ENCODE assay signal across 8 cellular contexts in the genomic region with DNA sequence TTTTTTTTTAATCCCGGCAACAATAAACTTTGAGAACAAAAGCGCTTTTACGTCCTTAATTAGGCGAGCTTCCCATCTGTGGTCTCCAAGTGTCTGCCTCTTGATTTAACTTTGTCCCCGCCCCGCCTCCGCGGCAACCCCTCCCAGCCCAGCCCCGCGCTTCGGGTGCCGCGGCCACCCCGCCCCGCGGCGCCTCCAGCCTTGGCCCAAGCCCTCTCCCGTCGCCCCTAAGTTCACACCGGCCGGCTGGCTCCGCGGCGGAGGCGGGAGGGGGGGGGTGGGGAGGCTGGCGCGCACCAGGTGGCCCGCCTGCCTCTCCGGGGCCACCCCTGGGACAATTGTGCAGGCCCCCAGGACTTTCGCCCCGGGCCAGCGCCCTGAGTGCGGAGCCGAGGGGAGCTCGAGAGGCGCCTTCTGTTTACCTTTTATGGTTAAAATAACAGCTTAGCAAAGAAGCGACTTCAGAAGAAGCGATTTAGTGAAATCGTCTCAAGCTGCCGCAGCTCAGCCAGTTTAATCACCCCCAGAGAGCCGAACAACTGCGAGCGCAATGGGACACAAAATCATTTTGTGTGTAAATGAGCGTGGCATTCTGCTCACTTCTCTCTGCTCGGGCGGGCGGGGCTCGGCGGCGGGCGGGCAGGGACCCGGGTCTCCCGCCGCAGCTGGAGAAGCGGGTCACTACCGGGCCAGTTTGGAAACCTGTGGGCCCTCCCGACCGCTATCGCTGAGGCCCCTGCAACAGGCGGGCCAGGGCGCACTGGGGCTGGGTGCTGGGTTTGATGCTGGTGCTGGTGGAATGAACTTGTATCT. TPM values are rescaled to one million over a fixed set of nuclear protein-coding genes. Genes with fewer than 3 reads are reported as not detected.
DNase-seq lines count a peak whose midpoint lies in the region; ATAC-seq, FAIRE-seq and TF ChIP-seq lines count a peak whose summit lies in the region.

No MANE protein-coding gene starts in this region.

- H3K9me3 Mint-ChIP-seq in astrocyte (ENCODE audit: unreplicated experiment): no peaks in the 10 kb centered on the region

- no peak for FAIRE-seq in astrocyte (lab: Jason Lieb, UNC)

- H3K36me3 ChIP-seq in BLaER1 (peaks cover 33% of the 10 kb centered on the region), Loucy (ENCODE audit: insufficient read depth, low read length) (no peaks in the 10 kb centered on the region), astrocyte (ENCODE audit: insufficient read depth, low read length) (peaks cover 17% of the 10 kb centered on the region), iPS DF 6.9 (ENCODE audit: control insufficient read depth, insufficient read depth, low read length) (peaks cover 13% of the 10 kb centered on the region; the same call in 1 of the 2 replicates), gastrocnemius medialis (no peaks in the 10 kb centered on the region)

- H3K9me3 ChIP-seq in BLaER1 (no peaks in the 10 kb centered on the region), Loucy (ENCODE audit: insufficient read depth, low read depth, low read length) (no peaks in the 10 kb centered on the region), astrocyte (ENCODE audit: insufficient read depth, low read depth, low read length) (no peaks in the 10 kb centered on the region), iPS DF 6.9 (ENCODE audit: control insufficient read depth, insufficient read depth, low read length) (no peaks in the 10 kb centered on the region), gastrocnemius medialis (no peaks in the 10 kb centered on the region)

- peak overlapping the region; percentile 96 for H3K9ac ChIP-seq in BLaER1
- H3K9ac ChIP-seq in Loucy (ENCODE audit: low read depth, low read length, poor library complexity, severe bottlenecking): no peak overlapping the region
- peak overlapping the region; percentile 78 for H3K9ac ChIP-seq in astrocyte (ENCODE audit: low read length)

- no peak for TF ChIP-seq CTCF in Loucy (conservative IDR thresholded peaks at IDR 0.05; ENCODE audit: low read length)
- TF ChIP-seq CTCF in astrocyte (IDR thresholded peaks at IDR 0.05; ENCODE audit: insufficient read depth, low read depth, low read length): no peak
- TF ChIP-seq CTCF in gastrocnemius medialis (IDR thresholded peaks at IDR 0.05 in 4 of 5, conservative IDR thresholded peaks at IDR 0.05 in 1 of 5): no peak

- H3K4me3 ChIP-seq in BLaER1 (peak overlapping the region; percentile 88), Loucy (ENCODE audit: low read length, poor library complexity, severe bottlenecking) (peak overlapping the region; percentile 70), astrocyte (ENCODE audit: insufficient read depth, low read depth, low read length) (peak overlapping the region; percentile 79), iPS DF 6.9 (ENCODE audit: low read length) (peak overlapping the region; percentile 97; the same call in 1 of the 2 replicates), gastrocnemius medialis (peak overlapping the region; percentile 67 to 81 (median 72))

- peaks cover 17% of the 10 kb centered on the region for H3K4me1 Mint-ChIP-seq in astrocyte (ENCODE audit: low read depth, unreplicated experiment)

- TF ChIP-seq POLR2A in gastrocnemius medialis (IDR thresholded peaks at IDR 0.05): no peak

- H2AFZ ChIP-seq in Loucy (ENCODE audit: low read length) (no peak overlapping the region), astrocyte (ENCODE audit: low read depth, low read length) (peak overlapping the region; percentile 70)

- H3K79me2 ChIP-seq in Loucy (ENCODE audit: insufficient read depth, low read length): peaks cover 8% of the 10 kb centered on the region
- peaks cover 53% of the 10 kb centered on the region for H3K79me2 ChIP-seq in astrocyte (ENCODE audit: insufficient read depth, low read length)

- H3K27ac Mint-ChIP-seq in astrocyte (ENCODE audit: unreplicated experiment): peak overlapping the region; percentile 91

- peaks cover 40% of the 10 kb centered on the region for H4K20me1 ChIP-seq in BLaER1
- no peaks in the 10 kb centered on the region for H4K20me1 ChIP-seq in Loucy (ENCODE audit: insufficient read depth, low read length, poor library complexity, severe bottlenecking)
- H4K20me1 ChIP-seq in astrocyte (ENCODE audit: insufficient read depth, low read length): peaks cover 48% of the 10 kb centered on the region

- ATAC-seq in gastrocnemius medialis (no peak), GM19452 (IDR thresholded peaks at IDR 0.05; ENCODE audit: unreplicated experiment) (no peak), GM21423 (IDR thresholded peaks at IDR 0.05; ENCODE audit: unreplicated experiment) (no peak)

- no peaks in the 10 kb centered on the region for H3F3A ChIP-seq in Loucy (ENCODE audit: low read depth)

- WGBS in iPS DF 6.9 (ENCODE audit: insufficient coverage, insufficient read length): no CpG with 5 or more reads among the region's 61 CpGs

- H3K4me3 Mint-ChIP-seq in astrocyte (ENCODE audit: unreplicated experiment): peak overlapping the region; percentile 93

- peak; percentile 45 for DNase-seq in astrocyte (ENCODE audit: low read depth)
- no peak for DNase-seq in iPS DF 6.9 (ENCODE audit: low read depth, low spot score)
- DNase-seq in gastrocnemius medialis: no peak
- DNase-seq in KG1 (lab: John Stamatoyannopoulos, UW): no peak

- intact Hi-C loops in gastrocnemius medialis (cut with DNase I; ENCODE audit: low total_unique reads): loop anchor here (5.0 kb wide), 1 partner anchor 299 kb away; no protein-coding TSS in a partner anchor

- peak overlapping the region; percentile 97 for H3K27ac ChIP-seq in BLaER1
- H3K27ac ChIP-seq in astrocyte (ENCODE audit: low read depth, low read length): peak overlapping the region; percentile 37
- H3K27ac ChIP-seq in iPS DF 6.9 (ENCODE audit: low read length): no peak overlapping the region
- H3K27ac ChIP-seq in gastrocnemius medialis: peak overlapping the region; percentile 80 to 82 (median 80)

- H3K27me3 Mint-ChIP-seq in astrocyte (ENCODE audit: low read depth, unreplicated experiment): no peaks in the 10 kb centered on the region

- in situ Hi-C loops in gastrocnemius medialis (cut with MboI; ENCODE audit: low sequenced_read_pairs in 4 of 4): loop anchor here in 2 of 4 donors (25.0 kb wide), 2 partner anchors 189 to 289 kb away; no protein-coding TSS in a partner anchor

- H3K4me2 ChIP-seq in BLaER1: peak overlapping the region; percentile 89
- peak overlapping the region; percentile 64 for H3K4me2 ChIP-seq in Loucy (ENCODE audit: low read depth, low read length, poor library complexity, severe bottlenecking)
- H3K4me2 ChIP-seq in astrocyte (ENCODE audit: low read length): peak overlapping the region; percentile 94

- no peaks in the 10 kb centered on the region for H3K9me2 ChIP-seq in Loucy (replicated peaks; ENCODE audit: low read depth, low read length)

- H3K36me3 Mint-ChIP-seq in astrocyte (ENCODE audit: low read depth, unreplicated experiment): peaks cover 8% of the 10 kb centered on the region

- H3K4me1 ChIP-seq in BLaER1: peaks cover 55% of the 10 kb centered on the region
- peaks cover 11% of the 10 kb centered on the region for H3K4me1 ChIP-seq in Loucy (ENCODE audit: insufficient read depth, low read length, poor library complexity, severe bottlenecking)
- H3K4me1 ChIP-seq in astrocyte (ENCODE audit: insufficient read depth, low read length): peaks cover 15% of the 10 kb centered on the region
- peaks cover 7% of the 10 kb centered on the region; the same call in 1 of the 2 replicates for H3K4me1 ChIP-seq in iPS DF 6.9 (ENCODE audit: control insufficient read depth, insufficient read depth, low read length)
- H3K4me1 ChIP-seq in gastrocnemius medialis: peaks cover 0 to 19% of the 10 kb centered on the region in 2 donors

- H3K27me3 ChIP-seq in BLaER1 (no peaks in the 10 kb centered on the region), Loucy (ENCODE audit: insufficient read depth, low read length, poor library complexity, severe bottlenecking) (no peaks in the 10 kb centered on the region), astrocyte (ENCODE audit: insufficient read depth, low read length) (no peaks in the 10 kb centered on the region), iPS DF 6.9 (ENCODE audit: control insufficient read depth, insufficient read depth, low read length) (no peaks in the 10 kb centered on the region), gastrocnemius medialis (peaks cover 2 to 12% (median 6%) of the 10 kb centered on the region in 3 donors)

RNA-seq across cellular contexts. Expression of gene KCTD15, which starts 1.4 kb away (rescaled TPM):
- total RNA-seq in astrocyte: 42.3 and 43.3 TPM in 2 replicates
- total RNA-seq in gastrocnemius medialis: 10 to 100 TPM in 1 of 4 donors, 1 to 10 TPM in 3; 1.9 to 14.8 (median 5.8) TPM
